In the genomic region with DNA sequence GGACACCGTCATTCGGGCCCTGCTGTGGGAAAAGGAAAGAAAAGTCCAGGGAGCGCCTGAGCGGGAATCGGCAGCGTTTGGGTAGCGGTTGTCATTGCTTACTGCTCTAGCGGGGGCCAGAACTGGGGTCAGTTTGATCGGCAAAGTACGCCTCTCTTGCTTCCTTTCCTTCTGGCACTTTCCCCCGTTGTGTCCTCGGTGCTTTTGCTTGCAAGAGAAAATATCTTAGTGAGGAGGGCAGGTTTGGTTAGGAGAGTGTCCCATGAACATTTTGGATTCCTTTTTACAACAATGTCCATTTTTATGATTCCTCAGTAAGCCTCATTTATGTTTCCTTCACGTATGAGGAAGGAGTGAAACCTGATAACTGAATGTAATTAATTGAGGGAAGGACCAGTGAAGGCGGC, we compare ENCODE assay signal across 8 cellular contexts. TPM values are rescaled to one million over a fixed set of nuclear protein-coding genes. Genes with fewer than 3 reads are reported as not detected.
DNase-seq lines count a peak whose midpoint lies in the region; ATAC-seq and TF ChIP-seq lines count a peak whose summit lies in the region.

No MANE protein-coding gene starts in this region.

- peak overlapping the region; percentile 94 for H3K4me3 Mint-ChIP-seq in T-helper 2 cell treated with Interferon-gamma antibody and Interleukin-4, amounts not matched to agents 5 μg/mL and 100 μg/mL, for 36 hours
- H3K4me3 Mint-ChIP-seq in progenitor cell of endocrine pancreas (ENCODE audit: low read depth), result peak overlapping the region; percentile 87

- H3K9me3 Mint-ChIP-seq in T-helper 2 cell treated with Interferon-gamma antibody and Interleukin-4, amounts not matched to agents 5 μg/mL and 100 μg/mL, for 36 hours, result no peaks in the 10 kb centered on the region
- no peaks in the 10 kb centered on the region for H3K9me3 Mint-ChIP-seq in progenitor cell of endocrine pancreas (ENCODE audit: low read depth)

- no peaks in the 10 kb centered on the region for H3K27me3 Mint-ChIP-seq in T-helper 2 cell treated with Interferon-gamma antibody and Interleukin-4, amounts not matched to agents 5 μg/mL and 100 μg/mL, for 36 hours (ENCODE audit: low read depth)
- H3K27me3 Mint-ChIP-seq in progenitor cell of endocrine pancreas, result no peaks in the 10 kb centered on the region

- peaks cover 35% of the 10 kb centered on the region for H3K36me3 Mint-ChIP-seq in T-helper 2 cell treated with Interferon-gamma antibody and Interleukin-4, amounts not matched to agents 5 μg/mL and 100 μg/mL, for 36 hours (ENCODE audit: low read depth)
- peaks cover 4% of the 10 kb centered on the region for H3K36me3 Mint-ChIP-seq in progenitor cell of endocrine pancreas (ENCODE audit: insufficient read depth)

- CTCF ChIA-PET in RWPE1 (lab: Yijun Ruan, JAX), result no interaction called here

- POLR2A ChIA-PET in RWPE1 (lab: Yijun Ruan, JAX; ENCODE audit: low non-redundant PET), result no interaction called here

- no peak for TF ChIP-seq CTCF in RWPE1 (conservative IDR thresholded peaks at IDR 0.05; ENCODE audit: low read depth)
- TF ChIP-seq CTCF in progenitor cell of endocrine pancreas (IDR thresholded peaks at IDR 0.05; ENCODE audit: unreplicated experiment), result no peak

- H3K27ac Mint-ChIP-seq in T-helper 2 cell treated with Interferon-gamma antibody and Interleukin-4, amounts not matched to agents 5 μg/mL and 100 μg/mL, for 36 hours, result peak overlapping the region; percentile 89
- H3K27ac Mint-ChIP-seq in progenitor cell of endocrine pancreas, result peak overlapping the region; percentile 78

- ATAC-seq in GM21390 (IDR thresholded peaks at IDR 0.05; ENCODE audit: unreplicated experiment), result no peak
- ATAC-seq in GM18870 (IDR thresholded peaks at IDR 0.05; ENCODE audit: unreplicated experiment), result no peak
- ATAC-seq in HG02938 (IDR thresholded peaks at IDR 0.05; ENCODE audit: unreplicated experiment), result no peak

- H3K27ac ChIP-seq in RWPE1 (peak overlapping the region; percentile 91), epithelial cell of prostate (peak overlapping the region; percentile 52)

- DNase-seq in T-helper 2 cell treated with Interferon-gamma antibody and Interleukin-4, amounts not matched to agents 5 μg/mL and 100 μg/mL, for 36 hours (ENCODE audit: low spot score), result no peak
- DNase-seq in T-helper 2 cell (no peak), RWPE1 (ENCODE audit: low spot score) (peak; percentile 33), epithelial cell of prostate (ENCODE audit: low read depth, low spot score) (no peak), progenitor cell of endocrine pancreas (ENCODE audit: low spot score, unreplicated experiment) (no peak)

- H3K4me1 Mint-ChIP-seq in T-helper 2 cell treated with Interferon-gamma antibody and Interleukin-4, amounts not matched to agents 5 μg/mL and 100 μg/mL, for 36 hours (ENCODE audit: low read depth), result peaks cover 40% of the 10 kb centered on the region
- peaks cover 9% of the 10 kb centered on the region for H3K4me1 Mint-ChIP-seq in progenitor cell of endocrine pancreas (ENCODE audit: low read depth)

RNA-seq across cellular contexts. Expression of a gene that starts 0.7 kb away (rescaled TPM):
- 14.6 and 14.9 TPM in 2 replicates for total RNA-seq in progenitor cell of endocrine pancreas

RNA-seq across cellular contexts. Expression of a gene that starts 58.1 kb away (rescaled TPM):
- 110 TPM in 2 replicates for total RNA-seq in progenitor cell of endocrine pancreas
